In genomic region chr10:62527019-62527827, GRCh38 we compare ENCODE assay signal across 9 cellular contexts.
DNase-seq lines count a peak whose midpoint lies in the region; ATAC-seq and TF ChIP-seq lines count a peak whose summit lies in the region.
"Had no signal": no experiment of that assay in that cellular context is flagged by ENCODE, and none has a peak within 500 bp of the region (broad histone marks: within the 10 kb centered on the region; RNA-seq: fewer than 3 reads in every experiment).

No MANE protein-coding gene starts in this region.

- DNase-seq in RKO (ENCODE audit: low spot score) (no peak), pons (ENCODE audit: low spot score) (no peak), Kasumi-1 (lab: John Stamatoyannopoulos, UW) (no peak), amniotic stem cell (lab: John Stamatoyannopoulos, UW) (no peak)

- peak overlapping the region; percentile 15 for H3K4me3 ChIP-seq in GM12875 (ENCODE audit: low read depth, low read length)

- no peak for TF ChIP-seq CTCF in GM12875 (IDR thresholded peaks at IDR 0.05; ENCODE audit: borderline replicate concordance, insufficient read depth, low read depth, low read length)

- ATAC-seq in GM21423 (IDR thresholded peaks at IDR 0.05; ENCODE audit: unreplicated experiment): peak; percentile 56
- peak; percentile 32 for ATAC-seq in HG03469 (IDR thresholded peaks at IDR 0.05; ENCODE audit: unreplicated experiment)
- ATAC-seq in esophagus mucosa: peak; percentile 26
- ATAC-seq: left lobe of liver had no signal
